In the genomic region with DNA sequence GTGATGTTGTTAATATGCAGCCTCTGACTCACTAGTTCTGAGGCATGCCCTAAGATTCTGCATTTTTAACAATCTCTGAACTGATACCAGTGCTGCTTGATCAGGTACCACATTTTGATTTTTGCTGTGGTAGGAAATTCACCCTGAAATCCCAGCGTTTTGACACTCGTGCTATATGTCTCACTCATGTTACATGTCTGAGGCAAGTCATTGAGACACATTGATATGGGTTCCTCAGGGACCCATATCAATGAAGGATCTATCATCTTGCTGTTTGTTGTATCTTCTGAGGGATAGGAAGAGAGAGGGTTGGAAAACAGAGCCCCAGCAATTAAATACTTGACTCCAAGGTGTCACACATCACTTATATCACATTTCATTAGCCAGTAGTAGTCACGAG, we compare ENCODE assay signal across 8 cellular contexts.
"Had no signal": no experiment of that assay in that cellular context is flagged by ENCODE, and none has a peak within 500 bp of the region (broad histone marks: within the 10 kb centered on the region; RNA-seq: fewer than 3 reads in every experiment).

No MANE protein-coding gene starts in this region.

- H3K27ac Mint-ChIP-seq: GM23338, H9, HFFc6 had no signal

- H3K36me3 ChIP-seq: HAP-1 had no signal

- H3K4me1 Mint-ChIP-seq: GM23338, H9 had no signal

- H3K4me3 Mint-ChIP-seq: GM23338, H9, HFFc6 had no signal

- H3K9ac ChIP-seq: GM23248 had no signal

- H3K4me3 ChIP-seq: GM23248, GM23338, HAP-1 had no signal

- H2AFZ ChIP-seq: GM23248, GM23338 had no signal

- H3K27ac ChIP-seq: GM23248 had no signal

- H3K9me3 Mint-ChIP-seq: GM23338, H9 had no signal

- H3K4me2 ChIP-seq: GM23338 had no signal

- H3K9me3 ChIP-seq: HAP-1 had no signal

- DNase-seq: GM23248, GOT3, H7, H9, HCEC 1CT, HFFc6 had no signal
